8 cellular contexts compared by ENCODE assay signal in genomic region chr7:95687759-95688343, GRCh38.
DNase-seq lines count a peak whose midpoint lies in the region; ATAC-seq and TF ChIP-seq lines count a peak whose summit lies in the region.

No MANE protein-coding gene starts in this region.

- H3K9ac ChIP-seq in mesenchymal stem cell (ENCODE audit: low read length) = no peak overlapping the region

- H2BK15ac ChIP-seq in mesenchymal stem cell (ENCODE audit: low read depth, poor library complexity, severe bottlenecking) = no peak overlapping the region

- no peak overlapping the region for H3K4me2 ChIP-seq in mesenchymal stem cell (ENCODE audit: low read length, poor library complexity, severe bottlenecking)

- H2AK5ac ChIP-seq in mesenchymal stem cell (ENCODE audit: low read length, severe bottlenecking) = no peak overlapping the region

- H4K91ac ChIP-seq in mesenchymal stem cell (ENCODE audit: low read length) = no peak overlapping the region

- H3K4me3 ChIP-seq in BE2C (ENCODE audit: low read depth, low read length) (no peak overlapping the region), mesenchymal stem cell (ENCODE audit: insufficient read depth in 1 of 2, low read depth in 1 of 2, low read length in 2 of 2) (no peak overlapping the region)

- H3K27ac ChIP-seq in caudate nucleus (ENCODE audit: low read depth, low read length) (peak overlapping the region; percentile 63), mesenchymal stem cell (ENCODE audit: low read length, poor library complexity, severe bottlenecking) (no peak overlapping the region)

- ATAC-seq in GM19468 (IDR thresholded peaks at IDR 0.05; ENCODE audit: extremely low read depth, unreplicated experiment) = peak; percentile 22
- no peak for ATAC-seq in GM19328 (IDR thresholded peaks at IDR 0.05; ENCODE audit: unreplicated experiment)

- TF ChIP-seq CTCF in BE2C (IDR thresholded peaks at IDR 0.05; ENCODE audit: low read depth, low read length) = peak; percentile 58

- no peak overlapping the region for H3K4ac ChIP-seq in mesenchymal stem cell (ENCODE audit: low read depth in 1 of 2, low read length in 2 of 2)

- H3K27me3 ChIP-seq in BE2C (peaks cover 3% of the 10 kb centered on the region; the same call in 1 of the 2 replicates), mesenchymal stem cell (ENCODE audit: control insufficient read depth in 1 of 2, insufficient read depth in 1 of 2, low read length in 2 of 2) (no peaks in the 10 kb centered on the region)

- WGBS in mesenchymal stem cell = no CpG with 5 or more reads among the region's 4 CpGs

- H3K14ac ChIP-seq in mesenchymal stem cell (ENCODE audit: low read length in 2 of 2) = no peak overlapping the region

- H2BK120ac ChIP-seq in mesenchymal stem cell (ENCODE audit: low read depth, low read length) = no peak overlapping the region

- H3K4me1 ChIP-seq in BE2C = peaks cover under 1% of the 10 kb centered on the region
- no peaks in the 10 kb centered on the region for H3K4me1 ChIP-seq in mesenchymal stem cell (ENCODE audit: control insufficient read depth, insufficient read depth, low read depth, low read length)

- no peaks in the 10 kb centered on the region for H3K36me3 ChIP-seq in BE2C
- H3K36me3 ChIP-seq in mesenchymal stem cell (ENCODE audit: control insufficient read depth in 1 of 2, insufficient read depth in 2 of 2, low read depth in 1 of 2, low read length in 2 of 2) = no peaks in the 10 kb centered on the region

- H2AFZ ChIP-seq in mesenchymal stem cell (ENCODE audit: low read depth, low read length) = no peak overlapping the region

- H2BK12ac ChIP-seq in mesenchymal stem cell (ENCODE audit: low read length in 2 of 2) = no peak overlapping the region

- H3K18ac ChIP-seq in mesenchymal stem cell (ENCODE audit: low read depth in 1 of 2, low read length in 2 of 2) = no peak overlapping the region

- H4K8ac ChIP-seq in mesenchymal stem cell (ENCODE audit: low read length) = peak overlapping the region; percentile 7

- DNase-seq in BE2C (peak; percentile 13), NCI-H524 treated with DMSO at 0.1 percent for 48 hours (lab: John Stamatoyannopoulos, UW) (peak; percentile 15), caudate nucleus (lab: John Stamatoyannopoulos, UW) (peak in 23 of 61 donors; percentile 2 to 51 (median 21)), mesenchymal stem cell (peak; percentile 59)
- no peak for DNase-seq in activated CD4-positive, alpha-beta T cell treated with anti-CD3 and anti-CD28 coated beads, Interleukin-2, amount 50 U/mL, for 4 hours
- DNase-seq in NK-92 treated with Interleukin-12 subunit alpha and Interleukin-12 subunit beta, amount 100 ng/mL, for 24 hours (lab: John Stamatoyannopoulos, UW) = no peak

- H3K79me1 ChIP-seq in mesenchymal stem cell (replicated peaks; ENCODE audit: low read length, poor library complexity, severe bottlenecking) = no peaks in the 10 kb centered on the region

- H3K9me3 ChIP-seq in BE2C (no peaks in the 10 kb centered on the region), mesenchymal stem cell (ENCODE audit: control insufficient read depth, low read length) (no peaks in the 10 kb centered on the region)

- H2BK5ac ChIP-seq in mesenchymal stem cell (ENCODE audit: low read depth, low read length, poor library complexity, severe bottlenecking) = no peak overlapping the region

- H3K23ac ChIP-seq in mesenchymal stem cell (ENCODE audit: low read length in 2 of 2) = no peak overlapping the region

Comparison
In these comparisons a context has a peak if more than half of its experiments do, and no peak if none do; other contexts are left out.
1. DNase-seq: peak in BE2C (single experiment), NCI-H524 treated with DMSO at 0.1 percent for 48 hours (single experiment) and mesenchymal stem cell (single experiment); none in activated CD4-positive, alpha-beta T cell treated with anti-CD3 and anti-CD28 coated beads, Interleukin-2, amount 50 U/mL, for 4 hours (0 of 2) and NK-92 treated with Interleukin-12 subunit alpha and Interleukin-12 subunit beta, amount 100 ng/mL, for 24 hours (single experiment).